In the genomic region with DNA sequence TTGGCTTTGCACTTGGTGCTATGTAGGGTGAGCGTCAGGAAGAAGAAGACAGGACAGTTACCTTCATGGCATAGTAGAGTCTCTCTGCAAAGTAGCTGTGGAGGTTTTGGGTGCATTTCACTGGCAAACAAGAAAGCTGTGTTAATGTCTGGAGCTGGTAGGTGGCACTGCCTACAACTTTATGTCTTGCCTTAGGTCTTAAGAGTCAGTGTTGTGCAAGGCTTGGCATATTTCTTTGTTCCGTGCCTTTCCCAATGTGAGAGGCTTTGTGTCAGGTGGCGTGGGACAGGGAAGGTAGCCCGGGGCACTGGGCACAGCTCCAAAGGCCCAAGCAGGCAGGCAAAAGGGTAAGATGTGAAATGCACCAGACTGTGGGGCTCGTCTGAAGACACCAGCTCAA, we compare ENCODE assay signal across 11 cellular contexts. TPM values are rescaled to one million over a fixed set of nuclear protein-coding genes. Genes with fewer than 3 reads are reported as not detected.
"Had no signal": no experiment of that assay in that cellular context is flagged by ENCODE, and none has a peak within 500 bp of the region (broad histone marks: within the 10 kb centered on the region; RNA-seq: fewer than 3 reads in every experiment).

No MANE protein-coding gene starts in this region.

RNA-seq across cellular contexts. Expression of a gene that starts 11.8 kb away (rescaled TPM):
- total RNA-seq: activated CD4-positive, alpha-beta T cell treated with anti-CD3 and anti-CD28 coated beads for 36 hours; activated CD8-positive, alpha-beta T cell treated with anti-CD3 and anti-CD28 coated beads, Interleukin-2, amount 10 ng/mL, durations not matched to agents 7 days and 5 days; ascending aorta; cardiac septum; SJCRH30 had no signal

RNA-seq across cellular contexts. Expression of a gene that starts 19.4 kb away (rescaled TPM):
- total RNA-seq: activated CD4-positive, alpha-beta T cell treated with anti-CD3 and anti-CD28 coated beads for 36 hours; activated CD4-positive, alpha-beta T cell treated with anti-CD3 and anti-CD28 coated beads, Interleukin-2, amount 10 ng/mL, durations not matched to agents 7 days and 5 days; activated CD8-positive, alpha-beta T cell treated with anti-CD3 and anti-CD28 coated beads, Interleukin-2, amount 10 ng/mL, durations not matched to agents 7 days and 5 days; activated naive CD8-positive, alpha-beta T cell treated with anti-CD3 and anti-CD28 coated beads, Interleukin-2, amount 10 ng/mL, durations not matched to agents 7 days and 5 days; activated T-helper 2 cell treated with anti-CD3 and anti-CD28 coated beads, Interferon-gamma antibody, Interleukin-2, Interleukin-4, amounts not matched to agents 10 μg/mL and 5 μg/mL and 100 μg/mL, durations not matched to agents 14 hours and 24 hours and 36 hours; ascending aorta; breast epithelium; cardiac septum; MCF 10A had no signal
- polyA plus RNA-seq: adipose tissue had no signal
